In genomic region chr1:2977886-2978611, GRCh38 we compare ENCODE assay signal across 23 cellular contexts. TPM values are rescaled to one million over a fixed set of nuclear protein-coding genes. Genes with fewer than 3 reads are reported as not detected.
A peak's percentile ranks its signal among the peaks of the same experiment; 100 is the strongest.
DNase-seq lines count a peak whose midpoint lies in the region; ATAC-seq and TF ChIP-seq lines count a peak whose summit lies in the region.
"Had no signal": no experiment of that assay in that cellular context is flagged by ENCODE, and none has a peak within 500 bp of the region (broad histone marks: within the 10 kb centered on the region; RNA-seq: fewer than 3 reads in every experiment).

No MANE protein-coding gene starts in this region.

- no peaks in the 10 kb centered on the region for H3K4me1 ChIP-seq in upper lobe of right lung
- H3K4me1 ChIP-seq: Peyer's patch had no signal

- peak; percentile 48 for DNase-seq in activated effector memory CD4-positive, alpha-beta T cell treated with anti-CD3 and anti-CD28 coated beads, Interleukin-2, amount 50 U/mL, for 16 hours
- no peak for DNase-seq in activated effector memory CD4-positive, alpha-beta T cell treated with Interleukin-2 at 50 U/mL for 16 hours
- DNase-seq in coronary artery (ENCODE audit: low spot score) (peak; percentile 49), osteocyte (ENCODE audit: extremely low spot score, unreplicated experiment) (peak; percentile 72), upper lobe of right lung (peak; percentile 44), NCI-H748 treated with DMSO at 0.1 percent for 48 hours (lab: John Stamatoyannopoulos, UW) (no peak), 8988T (no peak)
- DNase-seq: DMS153, GDM1, GM23248, HCEC 1CT, KBM-7, NCI-H1105, NCI-H1694, NCI-H2081 treated with DMSO at 0.1 percent for 48 hours, NCI-H446 treated with DMSO at 0.1 percent for 48 hours, NCI-H69 had no signal

- no peaks in the 10 kb centered on the region for H3K27me3 Mint-ChIP-seq in osteocyte (ENCODE audit: unreplicated experiment)
- H3K27me3 Mint-ChIP-seq: B cell had no signal

- H3K4me3 ChIP-seq in coronary artery (no peak overlapping the region), upper lobe of right lung (no peak overlapping the region)
- H3K4me3 ChIP-seq: GM23248, Peyer's patch had no signal

- H3K27ac Mint-ChIP-seq in osteocyte (ENCODE audit: unreplicated experiment) = no peak overlapping the region
- H3K27ac Mint-ChIP-seq: B cell had no signal

- H3K9me3 Mint-ChIP-seq in osteocyte (ENCODE audit: unreplicated experiment) = no peaks in the 10 kb centered on the region

- no peak overlapping the region for H3K4me3 Mint-ChIP-seq in osteocyte (ENCODE audit: unreplicated experiment)
- H3K4me3 Mint-ChIP-seq: B cell had no signal

- H3K27ac ChIP-seq in coronary artery = no peak overlapping the region
- no peak overlapping the region for H3K27ac ChIP-seq in upper lobe of right lung
- H3K27ac ChIP-seq: GM23248, Peyer's patch had no signal

- no peaks in the 10 kb centered on the region for H3K4me1 Mint-ChIP-seq in osteocyte (ENCODE audit: unreplicated experiment)

- no peaks in the 10 kb centered on the region for H3K27me3 ChIP-seq in upper lobe of right lung
- H3K27me3 ChIP-seq: Peyer's patch had no signal

- no peaks in the 10 kb centered on the region for H3K36me3 ChIP-seq in upper lobe of right lung
- H3K36me3 ChIP-seq: Peyer's patch had no signal

- no peak for TF ChIP-seq CTCF in coronary artery (IDR thresholded peaks at IDR 0.05)
- no peak for TF ChIP-seq CTCF in osteocyte (IDR thresholded peaks at IDR 0.05)
- TF ChIP-seq CTCF in upper lobe of right lung (IDR thresholded peaks at IDR 0.05) = no peak

- no peaks in the 10 kb centered on the region for H3K36me3 Mint-ChIP-seq in osteocyte (ENCODE audit: unreplicated experiment)

- no peak for ATAC-seq in upper lobe of right lung
- ATAC-seq in GM18498 (IDR thresholded peaks at IDR 0.05; ENCODE audit: unreplicated experiment) = no peak
- ATAC-seq: HepG2 had no signal

- intact Hi-C loops in upper lobe of right lung (cut with DNase I) = no loop called here

- no peaks in the 10 kb centered on the region for H3K9me3 ChIP-seq in upper lobe of right lung
- H3K9me3 ChIP-seq: Peyer's patch had no signal

RNA-seq across cellular contexts. Expression of gene ACTRT2, which starts 43.2 kb away (rescaled TPM):
- total RNA-seq in osteocyte (not detected in 2 replicates), upper lobe of right lung (not detected)
- total RNA-seq: A172, B cell, Daoy, GM23248, HepG2, Peyer's patch had no signal

Comparison
In these comparisons a context has a peak if more than half of its experiments do, and no peak if none do; other contexts are left out.
1. DNase-seq: peak in activated effector memory CD4-positive, alpha-beta T cell treated with anti-CD3 and anti-CD28 coated beads, Interleukin-2, amount 50 U/mL, for 16 hours (single experiment), coronary artery (single experiment), osteocyte (single experiment) and upper lobe of right lung (single experiment); none in activated effector memory CD4-positive, alpha-beta T cell treated with Interleukin-2 at 50 U/mL for 16 hours (single experiment), NCI-H748 treated with DMSO at 0.1 percent for 48 hours (single experiment) and 8988T (single experiment).